23 cellular contexts compared by ENCODE assay signal in genomic region chr2:190968522-190968921, GRCh38. TPM values are rescaled to one million over a fixed set of nuclear protein-coding genes. Genes with fewer than 3 reads are reported as not detected.
DNase-seq lines count a peak whose midpoint lies in the region; ATAC-seq lines count a peak whose summit lies in the region.
"Had no signal": no experiment of that assay in that cellular context is flagged by ENCODE, and none has a peak within 500 bp of the region (broad histone marks: within the 10 kb centered on the region; RNA-seq: fewer than 3 reads in every experiment).

No MANE protein-coding gene starts in this region.

- peaks cover 96% of the 10 kb centered on the region for H3K36me3 ChIP-seq in GM23248 (ENCODE audit: low read depth)

- H3K27me3 ChIP-seq in GM23248 (replicated peaks; ENCODE audit: insufficient read depth): no peaks in the 10 kb centered on the region
- H3K27me3 ChIP-seq: Peyer's patch had no signal

- no peak overlapping the region for H3K4me3 Mint-ChIP-seq in activated naive CD4-positive, alpha-beta T cell treated with anti-CD3 and anti-CD28 coated beads, Interleukin-2, amount 50 U/mL, for 24 hours
- H3K4me3 Mint-ChIP-seq in activated naive CD4-positive, alpha-beta T cell treated with anti-CD3 and anti-CD28 coated beads, Interleukin-2, amount 10 ng/mL, durations not matched to agents 7 days and 5 days: no peak overlapping the region
- H3K4me3 Mint-ChIP-seq in activated naive CD8-positive, alpha-beta T cell treated with anti-CD3 and anti-CD28 coated beads, Interleukin-2, amount 50 U/mL, for 24 hours: no peak overlapping the region
- H3K4me3 Mint-ChIP-seq in stimulated activated memory B cell treated with anti-CD40 and anti-IgM and Interleukin-4, amounts not matched to agents 10 μg/mL and 1 μg/mL and 100 μg/mL, for 72 hours: no peak overlapping the region
- H3K4me3 Mint-ChIP-seq: activated T-cell treated with anti-CD3 and anti-CD28 coated beads, Interleukin-2, amount 50 U/mL, for 4 hours; nephron progenitor cell had no signal

- 68 to 70% methylated on average over 2 of the region's 2 CpGs for WGBS in GM23248 (ENCODE audit: low coverage in 1 of 2, low lambda C conversion rate in 2 of 2, missing lambda C conversion rate in 2 of 2), 2 experiments

- H3K36me3 Mint-ChIP-seq in activated naive CD4-positive, alpha-beta T cell treated with anti-CD3 and anti-CD28 coated beads, Interleukin-2, amount 50 U/mL, for 24 hours: peaks cover 23% of the 10 kb centered on the region
- peaks cover 80% of the 10 kb centered on the region for H3K36me3 Mint-ChIP-seq in activated naive CD4-positive, alpha-beta T cell treated with anti-CD3 and anti-CD28 coated beads, Interleukin-2, amount 10 ng/mL, durations not matched to agents 7 days and 5 days
- H3K36me3 Mint-ChIP-seq in activated naive CD8-positive, alpha-beta T cell treated with anti-CD3 and anti-CD28 coated beads, Interleukin-2, amount 50 U/mL, for 24 hours (ENCODE audit: low read depth): peaks cover 68% of the 10 kb centered on the region
- peaks cover 41% of the 10 kb centered on the region for H3K36me3 Mint-ChIP-seq in stimulated activated memory B cell treated with anti-CD40 and anti-IgM and Interleukin-4, amounts not matched to agents 10 μg/mL and 1 μg/mL and 100 μg/mL, for 72 hours

- H2AFZ ChIP-seq in GM23248: no peak overlapping the region

- peaks cover 9% of the 10 kb centered on the region for H3K4me1 ChIP-seq in GM23248 (ENCODE audit: insufficient read depth)
- H3K4me1 ChIP-seq: Peyer's patch had no signal

- no peaks in the 10 kb centered on the region for H3K9me2 ChIP-seq in GM23248 (ENCODE audit: insufficient read depth)

- H3K4me2 ChIP-seq in GM23248 (ENCODE audit: unreplicated experiment): no peak overlapping the region

- H3K27me3 Mint-ChIP-seq in activated naive CD4-positive, alpha-beta T cell treated with anti-CD3 and anti-CD28 coated beads, Interleukin-2, amount 50 U/mL, for 24 hours: no peaks in the 10 kb centered on the region
- no peaks in the 10 kb centered on the region for H3K27me3 Mint-ChIP-seq in activated naive CD4-positive, alpha-beta T cell treated with anti-CD3 and anti-CD28 coated beads, Interleukin-2, amount 10 ng/mL, durations not matched to agents 7 days and 5 days
- no peaks in the 10 kb centered on the region for H3K27me3 Mint-ChIP-seq in activated naive CD8-positive, alpha-beta T cell treated with anti-CD3 and anti-CD28 coated beads, Interleukin-2, amount 50 U/mL, for 24 hours
- H3K27me3 Mint-ChIP-seq in stimulated activated memory B cell treated with anti-CD40 and anti-IgM and Interleukin-4, amounts not matched to agents 10 μg/mL and 1 μg/mL and 100 μg/mL, for 72 hours: no peaks in the 10 kb centered on the region

- H3K9me3 Mint-ChIP-seq in activated naive CD4-positive, alpha-beta T cell treated with anti-CD3 and anti-CD28 coated beads, Interleukin-2, amount 50 U/mL, for 24 hours: no peaks in the 10 kb centered on the region
- no peaks in the 10 kb centered on the region for H3K9me3 Mint-ChIP-seq in activated naive CD4-positive, alpha-beta T cell treated with anti-CD3 and anti-CD28 coated beads, Interleukin-2, amount 10 ng/mL, durations not matched to agents 7 days and 5 days
- H3K9me3 Mint-ChIP-seq in activated naive CD8-positive, alpha-beta T cell treated with anti-CD3 and anti-CD28 coated beads, Interleukin-2, amount 50 U/mL, for 24 hours: no peaks in the 10 kb centered on the region
- no peaks in the 10 kb centered on the region for H3K9me3 Mint-ChIP-seq in stimulated activated memory B cell treated with anti-CD40 and anti-IgM and Interleukin-4, amounts not matched to agents 10 μg/mL and 1 μg/mL and 100 μg/mL, for 72 hours
- H3K9me3 Mint-ChIP-seq: activated T-cell treated with anti-CD3 and anti-CD28 coated beads, Interleukin-2, amount 50 U/mL, for 4 hours; nephron progenitor cell had no signal

- H3K4me1 Mint-ChIP-seq in activated naive CD4-positive, alpha-beta T cell treated with anti-CD3 and anti-CD28 coated beads, Interleukin-2, amount 50 U/mL, for 24 hours: peaks cover 45% of the 10 kb centered on the region
- H3K4me1 Mint-ChIP-seq in activated naive CD4-positive, alpha-beta T cell treated with anti-CD3 and anti-CD28 coated beads, Interleukin-2, amount 10 ng/mL, durations not matched to agents 7 days and 5 days: peaks cover 59% of the 10 kb centered on the region
- H3K4me1 Mint-ChIP-seq in activated naive CD8-positive, alpha-beta T cell treated with anti-CD3 and anti-CD28 coated beads, Interleukin-2, amount 50 U/mL, for 24 hours: peaks cover 22% of the 10 kb centered on the region
- H3K4me1 Mint-ChIP-seq in stimulated activated memory B cell treated with anti-CD40 and anti-IgM and Interleukin-4, amounts not matched to agents 10 μg/mL and 1 μg/mL and 100 μg/mL, for 72 hours: peaks cover 10% of the 10 kb centered on the region
- H3K4me1 Mint-ChIP-seq: nephron progenitor cell had no signal

- ATAC-seq in activated naive CD8-positive, alpha-beta T cell treated with anti-CD3 and anti-CD28 coated beads, Interleukin-2, amount 50 U/mL, for 24 hours: no peak
- ATAC-seq in stimulated activated memory B cell treated with anti-CD40 and anti-IgM and Interleukin-4, amounts not matched to agents 10 μg/mL and 1 μg/mL and 100 μg/mL, for 72 hours: no peak
- no peak for ATAC-seq in GM21423 (IDR thresholded peaks at IDR 0.05; ENCODE audit: unreplicated experiment)
- ATAC-seq: activated CD4-positive, CD25-positive, alpha-beta regulatory T cell treated with anti-CD3 and anti-CD28 coated beads, Interleukin-2, amount 50 U/mL, for 24 hours; activated T-cell treated with anti-CD3 and anti-CD28 coated beads, Interleukin-2, amount 50 U/mL, for 4 hours; lower lobe of right lung had no signal

- H3K27ac Mint-ChIP-seq in activated naive CD4-positive, alpha-beta T cell treated with anti-CD3 and anti-CD28 coated beads, Interleukin-2, amount 50 U/mL, for 24 hours: peak overlapping the region; percentile 70
- H3K27ac Mint-ChIP-seq in activated naive CD4-positive, alpha-beta T cell treated with anti-CD3 and anti-CD28 coated beads, Interleukin-2, amount 10 ng/mL, durations not matched to agents 7 days and 5 days: no peak overlapping the region
- H3K27ac Mint-ChIP-seq in activated naive CD8-positive, alpha-beta T cell treated with anti-CD3 and anti-CD28 coated beads, Interleukin-2, amount 50 U/mL, for 24 hours: peak overlapping the region; percentile 39
- peak overlapping the region; percentile 67 for H3K27ac Mint-ChIP-seq in stimulated activated memory B cell treated with anti-CD40 and anti-IgM and Interleukin-4, amounts not matched to agents 10 μg/mL and 1 μg/mL and 100 μg/mL, for 72 hours
- H3K27ac Mint-ChIP-seq: nephron progenitor cell had no signal

- H3K9ac ChIP-seq in GM23248: no peak overlapping the region

- DNase-seq in activated naive CD4-positive, alpha-beta T cell treated with anti-CD3 and anti-CD28 coated beads, Interleukin-2, amount 10 ng/mL, durations not matched to agents 7 days and 5 days: no peak
- DNase-seq in GM23248: no peak
- DNase-seq in activated naive CD8-positive, alpha-beta T cell treated with anti-CD3 and anti-CD28 coated beads, Interleukin-2, amount 50 U/mL, for 24 hours: no peak
- DNase-seq in activated CD8-positive, alpha-beta memory T cell treated with anti-CD3 and anti-CD28 coated beads, Interleukin-2, amount 50 U/mL, for 4 hours: no peak
- DNase-seq: activated CD8-positive, alpha-beta memory T cell treated with anti-CD3 and anti-CD28 coated beads for 24 hours; activated naive CD4-positive, alpha-beta T cell; activated T-cell treated with anti-CD3 and anti-CD28 coated beads, Interleukin-2, amount 50 U/mL, for 4 hours; DMS79 treated with DMSO at 0.1 percent for 48 hours; GDM1; kidney glomerular epithelial cell; lower lobe of right lung; NCI-H1694; NCI-H446; NCI-H774; nephron progenitor cell; Peyer's patch; SHP77; stimulated activated CD4-positive, alpha-beta T cell treated with anti-CD3 and anti-CD28 coated beads, Interleukin-15, amount 100 ng/mL, for 24 hours; stimulated activated CD4-positive, alpha-beta T cell treated with anti-CD3 and anti-CD28 coated beads, Interleukin-4, amount 100 ng/mL, for 4 hours had no signal

- H3K27ac ChIP-seq in GM23248: peak overlapping the region; percentile 6; the same call in 1 of the 2 replicates
- H3K27ac ChIP-seq: lower lobe of right lung, Peyer's patch had no signal

- H3F3A ChIP-seq in GM23248 (ENCODE audit: insufficient read depth): peaks cover 91% of the 10 kb centered on the region

- no peaks in the 10 kb centered on the region for H4K20me1 ChIP-seq in GM23248 (ENCODE audit: insufficient read depth)

- no peaks in the 10 kb centered on the region for H3K79me2 ChIP-seq in GM23248 (ENCODE audit: insufficient read depth)

- no peaks in the 10 kb centered on the region for H3K9me3 ChIP-seq in GM23248 (ENCODE audit: low read depth)
- H3K9me3 ChIP-seq: lower lobe of right lung, Peyer's patch had no signal

- no peak overlapping the region for H3K4me3 ChIP-seq in GM23248
- H3K4me3 ChIP-seq: lower lobe of right lung, Peyer's patch had no signal

- in situ Hi-C loops in GM23248 (cut with MboI): no loop called here

- CTCF ChIA-PET in activated naive CD4-positive, alpha-beta T cell treated with anti-CD3 and anti-CD28 coated beads, Interleukin-2, amount 10 ng/mL, durations not matched to agents 7 days and 5 days (lab: Charles Lee): interaction anchor here (1.6 to 1.9 kb wide), 2 partner anchors 118 to 188 kb away, joined by 4 to 9 read pairs; no protein-coding TSS in a partner anchor

RNA-seq across cellular contexts. Expression of gene STAT1, which starts 45.4 kb away (rescaled TPM):
- total RNA-seq in GM23248 (2014; rRNA removed; shearing (Covaris generic)): 227 and 232 TPM in 2 replicates
- polyA plus RNA-seq in GM23248 (2016; fragmentation: Nextera tagmentation; extraction: Ambion mirVana): 237 and 238 TPM in 2 replicates
